16 cellular contexts compared by ENCODE assay signal in the genomic region with DNA sequence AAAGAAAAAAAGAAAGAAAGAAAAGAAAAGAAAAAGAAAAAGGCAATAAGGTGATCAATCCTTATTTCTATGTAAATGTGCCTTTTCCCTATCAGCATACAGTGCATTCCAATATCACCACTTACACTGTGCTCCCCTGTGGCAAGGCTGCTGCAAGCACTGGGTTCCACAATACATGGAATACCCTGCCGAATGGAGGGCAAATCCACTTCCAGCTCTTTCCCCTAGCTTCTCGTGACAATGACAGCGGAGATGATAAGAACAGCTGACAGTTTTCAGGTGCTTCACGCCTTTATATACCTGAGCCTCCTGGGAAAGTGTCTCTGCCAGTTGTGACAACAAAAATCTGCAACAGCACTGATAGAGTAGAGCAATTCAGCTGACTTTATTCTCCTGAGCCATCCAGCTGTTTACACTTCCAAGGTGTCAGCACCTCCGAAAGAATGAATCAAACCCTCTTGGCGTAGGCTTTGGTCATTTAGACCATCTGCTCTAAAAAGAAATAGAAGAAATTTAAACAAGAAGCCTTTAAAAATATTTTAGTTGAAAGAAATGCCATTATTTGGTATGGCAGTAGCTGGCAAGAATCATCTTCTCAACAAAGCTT.
DNase-seq lines count a peak whose midpoint lies in the region; ATAC-seq, FAIRE-seq and TF ChIP-seq lines count a peak whose summit lies in the region.
"Had no signal": no experiment of that assay in that cellular context is flagged by ENCODE, and none has a peak within 500 bp of the region (broad histone marks: within the 10 kb centered on the region; RNA-seq: fewer than 3 reads in every experiment).

No MANE protein-coding gene starts in this region.

- H3K27me3 ChIP-seq in heart left ventricle, result no peaks in the 10 kb centered on the region
- H3K27me3 ChIP-seq in HUES48 (ENCODE audit: control insufficient read depth, insufficient read depth, low read length), result no peaks in the 10 kb centered on the region
- H3K27me3 ChIP-seq in H1 (replicated peaks in 1 of 4; ENCODE audit: control insufficient read depth in 3 of 4, extremely low read depth in 1 of 4, insufficient read depth in 3 of 4, low read length in 3 of 4), result peaks cover 0 to 1% (median 0%) of the 10 kb centered on the region in 4 experiments; a peak in 1 of 7 replicates
- no peaks in the 10 kb centered on the region for H3K27me3 ChIP-seq in mesendoderm (ENCODE audit: insufficient read depth, low read length, poor library complexity)

- H3K56ac ChIP-seq in H1 (replicated peaks; ENCODE audit: insufficient read length, low read depth, low read length), result no peak overlapping the region
- H3K56ac ChIP-seq in mesendoderm (ENCODE audit: low read length), result no peak overlapping the region

- H3K27ac ChIP-seq in heart left ventricle, result no peak overlapping the region
- H3K27ac ChIP-seq in HUES48 (ENCODE audit: low read depth, low read length), result peak overlapping the region; percentile 50
- H3K27ac ChIP-seq in H1 (ENCODE audit: low read depth, low read length), result no peak overlapping the region
- no peak overlapping the region for H3K27ac ChIP-seq in mesendoderm (ENCODE audit: low read depth, low read length)

- no peak overlapping the region for H2BK120ac ChIP-seq in H1 (replicated peaks; ENCODE audit: low read depth, low read length)
- H2BK120ac ChIP-seq in mesendoderm (ENCODE audit: low read depth, low read length), result no peak overlapping the region

- H3K14ac ChIP-seq in H1 (ENCODE audit: insufficient read length), result no peak overlapping the region

- H3K23ac ChIP-seq in H1 (ENCODE audit: insufficient read length) (no peak overlapping the region), mesendoderm (ENCODE audit: low read length) (no peak overlapping the region)

- no peaks in the 10 kb centered on the region for H4K20me1 ChIP-seq in H1 (replicated peaks in 1 of 2; ENCODE audit: control insufficient read depth in 1 of 2, insufficient read depth in 2 of 2, low read length in 2 of 2)

- no peaks in the 10 kb centered on the region for H3K23me2 ChIP-seq in H1 (ENCODE audit: low read depth, low read length)

- H3K4me3 ChIP-seq in heart left ventricle (no peak overlapping the region), HUES48 (ENCODE audit: low read depth, low read length) (no peak overlapping the region), H1 (ENCODE audit: extremely low read depth in 1 of 4, insufficient read depth in 2 of 4, low read depth in 3 of 4, low read length in 4 of 4) (no peak overlapping the region), mesendoderm (ENCODE audit: low read length) (no peak overlapping the region)

- H3K9ac ChIP-seq in HUES48 (ENCODE audit: low read depth, low read length) (no peak overlapping the region), H1 (replicated peaks in 1 of 4; ENCODE audit: extremely low read depth in 1 of 4, low read depth in 3 of 4, low read length in 3 of 4) (no peak overlapping the region), mesendoderm (ENCODE audit: low read length) (no peak overlapping the region)

- H2BK20ac ChIP-seq in H1 (ENCODE audit: low read length), result no peak overlapping the region

- H4K8ac ChIP-seq in H1 (ENCODE audit: extremely low read depth, insufficient read depth, low read length), result no peak overlapping the region
- H4K8ac ChIP-seq in mesendoderm (ENCODE audit: low read depth, low read length), result no peak overlapping the region

- CTCF ChIA-PET in H1 (lab: Charles Lee; ENCODE audit: partially characterized antibody), result interaction anchor here (0.5 kb wide), 1 partner anchor 474 kb away, joined by 3 read pairs; no protein-coding TSS in a partner anchor

- no peak overlapping the region for H3K4ac ChIP-seq in H1 (replicated peaks; ENCODE audit: insufficient read length, low read depth, low read length)
- H3K4ac ChIP-seq in mesendoderm (ENCODE audit: low read depth, low read length), result no peak overlapping the region

- TF ChIP-seq EP300 in H1 (IDR thresholded peaks at IDR 0.05; ENCODE audit: borderline replicate concordance in 1 of 2, low read depth in 2 of 2, low read length in 2 of 2), result no peak

- TF ChIP-seq POLR2A in heart left ventricle (IDR thresholded peaks at IDR 0.05) (no peak), H1 (IDR thresholded peaks at IDR 0.05; ENCODE audit: control extremely low read depth in 1 of 2, low read depth in 2 of 2, low read length in 2 of 2) (no peak)

- ATAC-seq in Right ventricle myocardium superior (ENCODE audit: poor library complexity) (peak; percentile 41), heart left ventricle (no peak)
- ATAC-seq: HepG2 had no signal

- H2AK5ac ChIP-seq in H1 (ENCODE audit: low read depth, low read length) (peak overlapping the region; percentile 33; the same call in 1 of the 2 replicates), mesendoderm (ENCODE audit: low read length) (no peak overlapping the region)

- H3K79me1 ChIP-seq in H1 (ENCODE audit: low read depth, low read length) (no peaks in the 10 kb centered on the region), mesendoderm (ENCODE audit: low read length) (no peaks in the 10 kb centered on the region)

- intact Hi-C loops in Right ventricle myocardium superior (cut with DNase I) (no loop called here), heart left ventricle (cut with DNase I) (no loop called here)

- H2BK5ac ChIP-seq in H1 (ENCODE audit: low read depth, low read length), result no peak overlapping the region
- no peak overlapping the region for H2BK5ac ChIP-seq in mesendoderm (ENCODE audit: low read length)

- peak overlapping the region in 1 of 2 experiments; percentile 37; a peak in 1 of 4 replicates for H3K4me2 ChIP-seq in H1 (ENCODE audit: insufficient read depth in 1 of 2, low read depth in 2 of 2, low read length in 2 of 2)
- no peak overlapping the region for H3K4me2 ChIP-seq in mesendoderm (ENCODE audit: low read length)

- H4K91ac ChIP-seq in H1 (replicated peaks; ENCODE audit: insufficient read length, low read length), result no peak overlapping the region

- DNase-seq in Right ventricle myocardium superior (no peak), heart left ventricle (no peak), H1 (ENCODE audit: low read depth in 1 of 2, low spot score in 2 of 2) (no peak), mesendoderm (peak; percentile 47), DMS153 (lab: John Stamatoyannopoulos, UW) (no peak), SIG-M5 (lab: John Stamatoyannopoulos, UW) (no peak), AG08395 (ENCODE audit: low spot score) (no peak)
- DNase-seq: ACHN; C1 segment of cervical spinal cord; CD4-positive, alpha-beta T cell; DND-41; GF-D8 had no signal

- H3K9me3 ChIP-seq in heart left ventricle (no peaks in the 10 kb centered on the region), HUES48 (ENCODE audit: control insufficient read depth, insufficient read depth, low read length) (no peaks in the 10 kb centered on the region), H1 (ENCODE audit: insufficient read depth in 2 of 2, low read depth in 1 of 2, low read length in 1 of 2) (no peaks in the 10 kb centered on the region)

- no peak for FAIRE-seq in H1 (lab: Jason Lieb, UNC)
- FAIRE-seq: GM19239, H54, HepG2 had no signal

- H3K4me1 ChIP-seq in heart left ventricle (peaks cover 0 to 12% (median 0%) of the 10 kb centered on the region in 12 donors), HUES48 (ENCODE audit: control insufficient read depth, insufficient read depth, low read length) (peaks cover 16% of the 10 kb centered on the region), H1 (replicated peaks in 1 of 4; ENCODE audit: control insufficient read depth in 3 of 4, insufficient read depth in 4 of 4, low read length in 3 of 4) (peaks cover 3 to 12% (median 8%) of the 10 kb centered on the region in 4 experiments; a peak in 4 of 7 replicates), mesendoderm (ENCODE audit: control insufficient read depth, low read depth, low read length) (no peaks in the 10 kb centered on the region)

- TF ChIP-seq CTCF in heart left ventricle (IDR thresholded peaks at IDR 0.05), result no peak
- no peak for TF ChIP-seq CTCF in H1 (IDR thresholded peaks at IDR 0.05; ENCODE audit: control extremely low read depth in 1 of 3, insufficient read depth in 1 of 3, low read depth in 1 of 3, low read length in 3 of 3)

- no peaks in the 10 kb centered on the region for H3K36me3 ChIP-seq in heart left ventricle
- H3K36me3 ChIP-seq in HUES48 (ENCODE audit: control insufficient read depth, insufficient read depth, low read length), result no peaks in the 10 kb centered on the region
- H3K36me3 ChIP-seq in H1 (ENCODE audit: control insufficient read depth in 2 of 4, insufficient read depth in 4 of 4, low read length in 3 of 4), result no peaks in the 10 kb centered on the region
- H3K36me3 ChIP-seq in mesendoderm (ENCODE audit: control insufficient read depth, insufficient read depth, low read length), result no peaks in the 10 kb centered on the region

- peak overlapping the region; percentile 55; the same call in 1 of the 2 replicates for H2BK12ac ChIP-seq in H1 (ENCODE audit: low read depth, low read length)

- 41 to 51% (median 48%) methylated on average over 6 of the region's 6 CpGs for WGBS in heart left ventricle, 4 donors
- 68% methylated on average over 6 of the region's 6 CpGs; no CpG with 5 or more reads in 1 of the 2 experiments for WGBS in H1 (ENCODE audit: extremely low coverage in 1 of 2, insufficient coverage in 1 of 2, insufficient read length in 1 of 2, insufficient replicate concordance in 2 of 2, low coverage in 1 of 2, low lambda C conversion rate in 2 of 2, missing lambda C conversion rate in 1 of 2), 2 experiments
- WGBS in mesendoderm (ENCODE audit: extremely low coverage, insufficient coverage, low lambda C conversion rate), result no CpG with 5 or more reads among the region's 6 CpGs

- H2BK15ac ChIP-seq in H1 (ENCODE audit: low read length), result no peak overlapping the region
- no peak overlapping the region for H2BK15ac ChIP-seq in mesendoderm (replicated peaks; ENCODE audit: low read depth)

- no peak overlapping the region for H2AFZ ChIP-seq in H1 (ENCODE audit: low read length)

- POLR2A ChIA-PET in H1 (lab: Charles Lee; ENCODE audit: partially characterized antibody), result interaction anchor here (0.6 kb wide), 1 partner anchor 445 kb away, joined by 3 read pairs; no protein-coding TSS in a partner anchor

- H3K79me2 ChIP-seq in H1 (ENCODE audit: control insufficient read depth in 1 of 2, insufficient read depth in 2 of 2, low read length in 2 of 2) (no peaks in the 10 kb centered on the region), mesendoderm (ENCODE audit: control insufficient read depth, insufficient read depth, low read length) (no peaks in the 10 kb centered on the region)

- no peak overlapping the region for H3K18ac ChIP-seq in H1 (ENCODE audit: extremely low read depth, low read length)
- no peak overlapping the region for H3K18ac ChIP-seq in mesendoderm (ENCODE audit: low read length)

- no peak overlapping the region for H4K5ac ChIP-seq in H1 (ENCODE audit: insufficient read length, low read depth, low read length)
- no peak overlapping the region for H4K5ac ChIP-seq in mesendoderm (ENCODE audit: low read length)

- TF ChIP-seq RAD21 in H1 (IDR thresholded peaks at IDR 0.05 in 1 of 2, conservative IDR thresholded peaks at IDR 0.05 in 1 of 2; ENCODE audit: low read depth in 2 of 2, low read length in 2 of 2), result no peak

TF ChIP-seq in H1, 55 proteins besides CTCF, POLR2A, EP300 and RAD21 (continues in another document):
- no peak for TF ChIP-seq CEBPB (IDR thresholded peaks at IDR 0.05; ENCODE audit: low read depth, low read length)
